25 cellular contexts compared by ENCODE assay signal in the genomic region with DNA sequence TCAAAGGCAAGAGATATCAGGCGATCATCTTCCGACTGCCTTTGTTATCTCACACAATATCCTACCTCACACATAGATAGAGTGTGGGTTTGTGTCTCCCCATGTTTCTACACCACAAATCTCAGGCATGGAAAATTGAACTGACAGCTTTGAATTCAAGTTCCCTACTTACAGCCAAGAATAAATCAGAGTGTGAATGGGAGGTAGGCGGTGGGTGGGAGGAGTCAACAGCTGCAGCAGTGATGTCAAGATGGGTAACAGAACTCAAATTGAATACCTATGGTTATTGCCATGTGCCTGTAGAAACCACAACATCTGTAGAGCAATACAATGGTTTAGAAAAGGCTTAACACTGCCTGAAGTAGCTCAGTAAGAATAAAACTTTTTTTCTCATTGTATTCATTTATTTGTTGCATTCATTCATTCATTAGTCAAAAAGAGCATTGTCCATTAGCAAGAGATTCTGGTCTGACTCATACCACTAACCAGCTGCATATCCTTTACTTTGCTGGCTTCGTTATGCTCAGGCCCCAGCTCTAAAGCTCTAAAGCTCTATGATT.
"Had no signal": no experiment of that assay in that cellular context is flagged by ENCODE, and none has a peak within 500 bp of the region (broad histone marks: within the 10 kb centered on the region; RNA-seq: fewer than 3 reads in every experiment).

No MANE protein-coding gene starts in this region.

- H3K4me3 ChIP-seq: ascending aorta, breast epithelium, gastrocnemius medialis, ovary, prostate gland, sigmoid colon, testis, transverse colon had no signal

- ATAC-seq: gastrocnemius medialis had no signal

- H3K27ac ChIP-seq: ascending aorta, breast epithelium, gastrocnemius medialis, ovary, prostate gland, sigmoid colon, testis, transverse colon had no signal

- DNase-seq: activated CD4-positive, alpha-beta memory T cell treated with anti-CD3 and anti-CD28 coated beads for 36 hours; activated CD4-positive, alpha-beta T cell treated with anti-CD3 and anti-CD28 coated beads, Interleukin-2, amount 10 ng/mL, durations not matched to agents 24 days and 14 days; activated CD4-positive, CD25-positive, alpha-beta regulatory T cell treated with anti-CD3 and anti-CD28 coated beads, Interleukin-2, amount 50 U/mL, for 72 hours; activated CD8-positive, alpha-beta memory T cell treated with anti-CD3 and anti-CD28 coated beads, Interleukin-2, amount 50 U/mL, for 4 hours; activated effector memory CD4-positive, alpha-beta T cell treated with anti-CD3 and anti-CD28 coated beads, Interleukin-2, amount 50 U/mL, for 16 hours; activated naive CD4-positive, alpha-beta T cell treated with anti-CD3 and anti-CD28 coated beads, Interleukin-2, amount 10 ng/mL, durations not matched to agents 7 days and 5 days; activated naive CD8-positive, alpha-beta T cell treated with anti-CD3 and anti-CD28 coated beads, Interleukin-2, amount 10 ng/mL, durations not matched to agents 7 days and 5 days; activated T-cell treated with anti-CD3 and anti-CD28 coated beads, Interleukin-2, amount 50 U/mL, for 1 hour; dermis blood vessel endothelial cell; effector CD8-positive, alpha-beta T cell; gastrocnemius medialis; immature natural killer cell; kidney; naive B cell; ovary; sigmoid colon; small intestine; stimulated activated CD4-positive, alpha-beta T cell treated with anti-CD3 and anti-CD28 coated beads, Interleukin-15, amount 100 ng/mL, for 24 hours; stimulated activated CD4-positive, alpha-beta T cell treated with anti-CD3 and anti-CD28 coated beads, Interleukin-2, amount 100 ng/mL, for 24 hours; stimulated activated naive CD4-positive, alpha-beta T cell; testis; transverse colon had no signal
